19 cellular contexts compared by ENCODE assay signal in the genomic region with DNA sequence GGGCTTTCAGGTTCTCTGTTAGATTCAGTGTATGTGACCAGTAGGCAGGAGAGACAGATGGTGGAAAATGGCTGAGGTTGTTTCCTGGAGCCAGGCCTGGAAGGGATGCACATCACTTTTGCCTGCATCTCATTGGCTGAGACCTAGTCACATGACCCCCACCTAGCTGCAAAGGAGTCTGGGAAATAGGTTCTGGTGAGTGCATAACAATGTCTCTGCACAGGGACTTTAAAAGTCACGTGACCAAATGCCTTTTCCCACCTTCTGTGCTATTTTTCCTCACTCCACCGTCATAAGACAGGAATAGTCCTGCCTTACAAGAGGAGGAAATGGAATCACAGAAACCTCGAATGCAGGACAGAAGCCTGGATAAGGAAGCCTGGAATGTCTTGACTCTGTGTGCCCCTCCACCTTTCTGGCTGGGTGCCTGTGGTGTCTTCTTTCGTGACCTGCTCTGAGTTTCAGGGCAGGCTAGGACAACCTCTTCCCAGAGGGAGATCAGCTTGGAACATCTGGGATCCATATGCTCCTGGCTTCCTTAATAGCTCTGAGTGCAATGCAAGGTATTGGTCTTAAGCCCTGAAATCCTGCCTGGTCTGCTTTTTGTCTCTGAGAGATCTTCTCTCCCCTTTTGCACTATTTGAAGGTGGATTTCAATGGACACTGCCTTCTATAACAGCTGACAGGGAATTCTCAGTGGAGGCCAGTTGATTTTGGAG.
DNase-seq lines count a peak whose midpoint lies in the region; ATAC-seq, FAIRE-seq and TF ChIP-seq lines count a peak whose summit lies in the region.
"Had no signal": no experiment of that assay in that cellular context is flagged by ENCODE, and none has a peak within 500 bp of the region (broad histone marks: within the 10 kb centered on the region; RNA-seq: fewer than 3 reads in every experiment).

No MANE protein-coding gene starts in this region.

- intact Hi-C loops in activated T-helper 2 cell treated with anti-CD3 and anti-CD28 coated beads, Interferon-gamma antibody, Interleukin-2, Interleukin-4, amounts not matched to agents 10 μg/mL and 5 μg/mL and 100 μg/mL, durations not matched to agents 14 hours and 24 hours and 36 hours (cut with micrococcal nuclease): no loop called here
- intact Hi-C loops in OCI-LY7 (cut with micrococcal nuclease; ENCODE audit: unreplicated experiment): no loop called here

- DNase-seq in A549 (ENCODE audit: low read depth in 1 of 2, low spot score in 1 of 2): no peak
- peak; percentile 63 for DNase-seq in DMS 273 treated with DMSO at 0.1 percent for 48 hours (lab: John Stamatoyannopoulos, UW)
- DNase-seq in NCI-H524 (lab: John Stamatoyannopoulos, UW): peak; percentile 74 to 90
- no peak for DNase-seq in activated T-helper 2 cell treated with anti-CD3 and anti-CD28 coated beads, Interferon-gamma antibody, Interleukin-2, Interleukin-4, amounts not matched to agents 10 μg/mL and 5 μg/mL and 100 μg/mL, durations not matched to agents 14 hours and 24 hours and 36 hours (ENCODE audit: low spot score)
- no peak for DNase-seq in progenitor cell of endocrine pancreas (ENCODE audit: low spot score, unreplicated experiment)
- no peak for DNase-seq in OCI-LY7 (ENCODE audit: low spot score)
- DNase-seq: activated CD4-positive, alpha-beta T cell treated with anti-CD3 and anti-CD28 coated beads, Interleukin-2, amount 50 U/mL, for 1 hour; activated CD8-positive, alpha-beta memory T cell treated with anti-CD3 and anti-CD28 coated beads, Interleukin-2, amount 50 U/mL, for 4 hours; activated effector memory CD4-positive, alpha-beta T cell treated with Interleukin-2 at 50 U/mL for 16 hours; CD4-positive, alpha-beta memory T cell; natural killer cell; NCI-H146; NCI-H774; PC-3; T-helper 2 cell; testis had no signal

- no peaks in the 10 kb centered on the region for H3K79me2 ChIP-seq in OCI-LY7 (ENCODE audit: insufficient read depth, low read depth, low read length)

- H3K27ac Mint-ChIP-seq in activated T-helper 2 cell treated with anti-CD3 and anti-CD28 coated beads, Interferon-gamma antibody, Interleukin-2, Interleukin-4, amounts not matched to agents 10 μg/mL and 5 μg/mL and 100 μg/mL, durations not matched to agents 14 hours and 24 hours and 36 hours: no peak overlapping the region
- no peak overlapping the region for H3K27ac Mint-ChIP-seq in progenitor cell of endocrine pancreas
- H3K27ac Mint-ChIP-seq: CD4-positive, alpha-beta memory T cell; natural killer cell; stimulated activated effector memory CD8-positive, alpha-beta T cell treated with anti-CD3 and anti-CD28 coated beads, Interleukin-12 subunit alpha, Interleukin-12 subunit beta, amount 100 ng/mL, for 72 hours had no signal

- H3K4me1 Mint-ChIP-seq in activated T-helper 2 cell treated with anti-CD3 and anti-CD28 coated beads, Interferon-gamma antibody, Interleukin-2, Interleukin-4, amounts not matched to agents 10 μg/mL and 5 μg/mL and 100 μg/mL, durations not matched to agents 14 hours and 24 hours and 36 hours (ENCODE audit: low read depth): no peaks in the 10 kb centered on the region
- H3K4me1 Mint-ChIP-seq in progenitor cell of endocrine pancreas (ENCODE audit: low read depth): peaks cover 1% of the 10 kb centered on the region
- H3K4me1 Mint-ChIP-seq: CD4-positive, alpha-beta memory T cell; natural killer cell; stimulated activated effector memory CD8-positive, alpha-beta T cell treated with anti-CD3 and anti-CD28 coated beads, Interleukin-12 subunit alpha, Interleukin-12 subunit beta, amount 100 ng/mL, for 72 hours had no signal

- no peak overlapping the region for H2AFZ ChIP-seq in OCI-LY7 (ENCODE audit: low read length)

- POLR2A ChIA-PET in A549 (lab: Yijun Ruan, JAX) (no interaction called here), OCI-LY7 (lab: Charles Lee) (interaction anchor here (0.5 to 0.9 kb wide), 2 partner anchors 15 to 511 kb away, joined by 3 read pairs; no protein-coding TSS in a partner anchor)

- CTCF ChIA-PET in A549 (lab: Yijun Ruan, JAX) (no interaction called here), OCI-LY7 (lab: Charles Lee; ENCODE audit: unreplicated experiment) (no interaction called here)

- FAIRE-seq in A549 (lab: Jason Lieb, UNC) (no peak), endometrium (lab: Jason Lieb, UNC) (peak; percentile 29)

- no peaks in the 10 kb centered on the region for H4K20me1 ChIP-seq in OCI-LY7 (ENCODE audit: insufficient read depth, low read length)

- no peaks in the 10 kb centered on the region for H3K36me3 ChIP-seq in OCI-LY7 (ENCODE audit: insufficient read depth, low read length)

- no TSS peak for BruUV-seq in OCI-LY7 (replicated peaks; lab: Mats Ljungman, UMichigan)

- TF ChIP-seq CTCF in A549 (IDR thresholded peaks at IDR 0.05) (no peak), progenitor cell of endocrine pancreas (IDR thresholded peaks at IDR 0.05; ENCODE audit: unreplicated experiment) (no peak), OCI-LY7 (conservative IDR thresholded peaks at IDR 0.05; ENCODE audit: low read length) (no peak)

- peaks cover 8% of the 10 kb centered on the region for H3K36me3 Mint-ChIP-seq in activated T-helper 2 cell treated with anti-CD3 and anti-CD28 coated beads, Interferon-gamma antibody, Interleukin-2, Interleukin-4, amounts not matched to agents 10 μg/mL and 5 μg/mL and 100 μg/mL, durations not matched to agents 14 hours and 24 hours and 36 hours (ENCODE audit: low read depth)
- peaks cover 1% of the 10 kb centered on the region for H3K36me3 Mint-ChIP-seq in progenitor cell of endocrine pancreas (ENCODE audit: insufficient read depth)
- H3K36me3 Mint-ChIP-seq: CD4-positive, alpha-beta memory T cell; stimulated activated effector memory CD8-positive, alpha-beta T cell treated with anti-CD3 and anti-CD28 coated beads, Interleukin-12 subunit alpha, Interleukin-12 subunit beta, amount 100 ng/mL, for 72 hours had no signal

- no peak for TF ChIP-seq EP300 in A549 (IDR thresholded peaks at IDR 0.05)

- TF ChIP-seq POLR2A in A549 (IDR thresholded peaks at IDR 0.05; ENCODE audit: low read length): no peak

- peaks cover 3% of the 10 kb centered on the region for H3K27me3 Mint-ChIP-seq in activated T-helper 2 cell treated with anti-CD3 and anti-CD28 coated beads, Interferon-gamma antibody, Interleukin-2, Interleukin-4, amounts not matched to agents 10 μg/mL and 5 μg/mL and 100 μg/mL, durations not matched to agents 14 hours and 24 hours and 36 hours (ENCODE audit: low read depth)
- H3K27me3 Mint-ChIP-seq in progenitor cell of endocrine pancreas: no peaks in the 10 kb centered on the region

- H3K4me1 ChIP-seq in A549 (no peaks in the 10 kb centered on the region), OCI-LY7 (ENCODE audit: insufficient read depth, low read length, poor library complexity, severe bottlenecking) (no peaks in the 10 kb centered on the region)
- H3K4me1 ChIP-seq: testis had no signal

- no peak overlapping the region for H3K4me2 ChIP-seq in A549
- no peak overlapping the region for H3K4me2 ChIP-seq in OCI-LY7 (ENCODE audit: low read length)

- H3K4me3 ChIP-seq in A549: no peak overlapping the region
- no peak overlapping the region for H3K4me3 ChIP-seq in OCI-LY7 (ENCODE audit: low read depth, low read length, poor library complexity, severe bottlenecking)
- H3K4me3 ChIP-seq: testis had no signal

- H3K27ac ChIP-seq in A549 (no peak overlapping the region), OCI-LY7 (ENCODE audit: low read depth, low read length, poor library complexity, severe bottlenecking) (no peak overlapping the region)
- H3K27ac ChIP-seq: testis had no signal

- peaks cover 45% of the 10 kb centered on the region for H3K9me3 Mint-ChIP-seq in activated T-helper 2 cell treated with anti-CD3 and anti-CD28 coated beads, Interferon-gamma antibody, Interleukin-2, Interleukin-4, amounts not matched to agents 10 μg/mL and 5 μg/mL and 100 μg/mL, durations not matched to agents 14 hours and 24 hours and 36 hours
- peaks cover 17% of the 10 kb centered on the region for H3K9me3 Mint-ChIP-seq in progenitor cell of endocrine pancreas (ENCODE audit: low read depth)

- ATAC-seq in A549 (no peak), GM19351 (IDR thresholded peaks at IDR 0.05; ENCODE audit: unreplicated experiment) (no peak)
- ATAC-seq: natural killer cell; PC-3; stimulated activated effector memory CD8-positive, alpha-beta T cell treated with anti-CD3 and anti-CD28 coated beads, Interleukin-12 subunit alpha, Interleukin-12 subunit beta, amount 100 ng/mL, for 72 hours had no signal

- WGBS in A549 (ENCODE audit: missing lambda C conversion rate): 18% methylated on average over 4 of the region's 4 CpGs

- H3K4me3 Mint-ChIP-seq in activated T-helper 2 cell treated with anti-CD3 and anti-CD28 coated beads, Interferon-gamma antibody, Interleukin-2, Interleukin-4, amounts not matched to agents 10 μg/mL and 5 μg/mL and 100 μg/mL, durations not matched to agents 14 hours and 24 hours and 36 hours (ENCODE audit: low read depth): no peak overlapping the region
- H3K4me3 Mint-ChIP-seq in progenitor cell of endocrine pancreas (ENCODE audit: low read depth): no peak overlapping the region
- H3K4me3 Mint-ChIP-seq: CD4-positive, alpha-beta memory T cell; natural killer cell; stimulated activated effector memory CD8-positive, alpha-beta T cell treated with anti-CD3 and anti-CD28 coated beads, Interleukin-12 subunit alpha, Interleukin-12 subunit beta, amount 100 ng/mL, for 72 hours had no signal

- H3K9me3 ChIP-seq in A549 (peaks cover 26% of the 10 kb centered on the region), OCI-LY7 (ENCODE audit: low read length) (no peaks in the 10 kb centered on the region)
- H3K9me3 ChIP-seq: testis had no signal

- H3K9me2 ChIP-seq in OCI-LY7 (ENCODE audit: insufficient read depth, low read length): no peaks in the 10 kb centered on the region

- no peak for TF ChIP-seq RAD21 in A549 (conservative IDR thresholded peaks at IDR 0.05 in 1 of 2, IDR thresholded peaks at IDR 0.05 in 1 of 2)

TF ChIP-seq in A549, 52 proteins besides CTCF, POLR2A, EP300 and RAD21 (continues in another document):
- no peak for TF ChIP-seq MAFK (IDR thresholded peaks at IDR 0.05; ENCODE audit: partially characterized antibody)
- TF ChIP-seq, protein P1, sequence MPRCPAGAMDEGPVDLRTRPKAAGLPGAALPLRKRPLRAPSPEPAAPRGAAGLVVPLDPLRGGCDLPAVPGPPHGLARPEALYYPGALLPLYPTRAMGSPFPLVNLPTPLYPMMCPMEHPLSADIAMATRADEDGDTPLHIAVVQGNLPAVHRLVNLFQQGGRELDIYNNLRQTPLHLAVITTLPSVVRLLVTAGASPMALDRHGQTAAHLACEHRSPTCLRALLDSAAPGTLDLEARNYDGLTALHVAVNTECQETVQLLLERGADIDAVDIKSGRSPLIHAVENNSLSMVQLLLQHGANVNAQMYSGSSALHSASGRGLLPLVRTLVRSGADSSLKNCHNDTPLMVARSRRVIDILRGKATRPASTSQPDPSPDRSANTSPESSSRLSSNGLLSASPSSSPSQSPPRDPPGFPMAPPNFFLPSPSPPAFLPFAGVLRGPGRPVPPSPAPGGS (IDR thresholded peaks at IDR 0.05): no peak

Comparison
In these comparisons a context has a peak if more than half of its experiments do, and no peak if none do; other contexts are left out.
1. DNase-seq: peak in DMS 273 treated with DMSO at 0.1 percent for 48 hours (single experiment) and NCI-H524 (2 of 2); none in A549 (0 of 2), activated T-helper 2 cell treated with anti-CD3 and anti-CD28 coated beads, Interferon-gamma antibody, Interleukin-2, Interleukin-4, amounts not matched to agents 10 μg/mL and 5 μg/mL and 100 μg/mL, durations not matched to agents 14 hours and 24 hours and 36 hours (single experiment), progenitor cell of endocrine pancreas (single experiment) and OCI-LY7 (single experiment).